Comparison of ENCODE assay signal across 20 cellular contexts in the genomic region with DNA sequence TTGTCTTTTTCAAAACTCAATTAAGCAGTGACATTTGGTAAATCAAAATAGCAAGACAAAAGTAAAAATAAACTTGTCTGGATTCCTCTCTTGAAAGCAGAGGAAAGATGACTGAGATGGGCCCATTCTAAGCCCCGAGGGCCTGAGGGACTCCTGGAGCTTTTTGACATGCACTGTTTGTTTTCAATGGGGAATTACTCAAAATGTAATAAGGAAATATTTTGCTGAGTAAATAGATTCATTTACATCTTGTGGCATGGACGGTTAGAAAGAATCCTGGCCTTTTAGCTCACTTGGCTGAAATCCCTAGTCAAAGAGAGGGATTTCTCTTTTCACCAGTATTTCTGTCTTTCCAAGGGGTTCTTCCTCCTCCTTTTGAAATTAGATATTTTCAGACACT.
"Had no signal": no experiment of that assay in that cellular context is flagged by ENCODE, and none has a peak within 500 bp of the region (broad histone marks: within the 10 kb centered on the region; RNA-seq: fewer than 3 reads in every experiment).

No MANE protein-coding gene starts in this region.

- H3K9me3 ChIP-seq: esophagus muscularis mucosa, psoas muscle, right lobe of liver had no signal

- H3K4me1 Mint-ChIP-seq: activated CD4-positive, alpha-beta memory T cell treated with anti-CD3 and anti-CD28 coated beads, Interleukin-2, amount 10 ng/mL, durations not matched to agents 7 days and 5 days; activated naive CD4-positive, alpha-beta T cell treated with anti-CD3 and anti-CD28 coated beads, Interleukin-2, amount 50 U/mL, for 24 hours; central memory CD8-positive, alpha-beta T cell; nephron progenitor cell; T-helper 17 cell had no signal

- H3K36me3 Mint-ChIP-seq: activated naive CD4-positive, alpha-beta T cell treated with anti-CD3 and anti-CD28 coated beads, Interleukin-2, amount 50 U/mL, for 24 hours; brain had no signal

- H3K4me3 Mint-ChIP-seq: activated CD4-positive, alpha-beta memory T cell treated with anti-CD3 and anti-CD28 coated beads, Interleukin-2, amount 10 ng/mL, durations not matched to agents 7 days and 5 days; activated CD4-positive, alpha-beta T cell treated with anti-CD3 and anti-CD28 coated beads for 36 hours; activated naive CD4-positive, alpha-beta T cell treated with anti-CD3 and anti-CD28 coated beads, Interleukin-2, amount 50 U/mL, for 24 hours; brain; central memory CD8-positive, alpha-beta T cell; nephron progenitor cell; T-helper 17 cell had no signal

- DNase-seq: activated CD4-positive, alpha-beta memory T cell treated with anti-CD3 and anti-CD28 coated beads, Interleukin-2, amount 10 ng/mL, durations not matched to agents 7 days and 5 days; activated CD4-positive, alpha-beta T cell treated with anti-CD3 and anti-CD28 coated beads for 36 hours; activated effector memory CD4-positive, alpha-beta T cell treated with anti-CD3 and anti-CD28 coated beads, Interleukin-2, amount 50 U/mL, for 16 hours; activated T-cell treated with anti-CD3 and anti-CD28 coated beads, Interleukin-2, amount 50 U/mL, for 48 hours; effector CD4-positive, alpha-beta T cell; head of caudate nucleus; nephron progenitor cell; psoas muscle; right lobe of liver; stimulated activated CD4-positive, alpha-beta T cell treated with anti-CD3 and anti-CD28 coated beads, Interleukin-4, amount 100 ng/mL, for 4 hours; stimulated activated CD8-positive, alpha-beta memory T cell treated with anti-CD3 and anti-CD28 coated beads, Interleukin-4, amount 100 ng/mL, for 48 hours; stimulated activated naive CD4-positive, alpha-beta T cell treated with Interleukin-2 at 50 U/mL for 16 hours; T-helper 17 cell; trophoblast cell had no signal

- H3K27me3 ChIP-seq: esophagus muscularis mucosa, right lobe of liver had no signal

- H3K27ac Mint-ChIP-seq: activated CD4-positive, alpha-beta memory T cell treated with anti-CD3 and anti-CD28 coated beads, Interleukin-2, amount 10 ng/mL, durations not matched to agents 7 days and 5 days; activated CD4-positive, alpha-beta T cell treated with anti-CD3 and anti-CD28 coated beads for 36 hours; activated naive CD4-positive, alpha-beta T cell treated with anti-CD3 and anti-CD28 coated beads, Interleukin-2, amount 50 U/mL, for 24 hours; nephron progenitor cell; T-helper 17 cell had no signal

- ATAC-seq: activated CD4-positive, alpha-beta T cell treated with anti-CD3 and anti-CD28 coated beads for 36 hours; psoas muscle; right lobe of liver; T-helper 17 cell had no signal

- H3K27me3 Mint-ChIP-seq: activated CD4-positive, alpha-beta T cell treated with anti-CD3 and anti-CD28 coated beads for 36 hours; brain; central memory CD8-positive, alpha-beta T cell; T-helper 17 cell had no signal

- H3K36me3 ChIP-seq: esophagus muscularis mucosa, right lobe of liver had no signal

- H3K4me3 ChIP-seq: coronary artery, esophagus muscularis mucosa, psoas muscle, right lobe of liver, smooth muscle cell had no signal

- H3K27ac ChIP-seq: coronary artery, esophagus muscularis mucosa, psoas muscle, right lobe of liver had no signal

- H3K4me1 ChIP-seq: esophagus muscularis mucosa, psoas muscle, right lobe of liver had no signal

- H3K4me2 ChIP-seq: smooth muscle cell had no signal

- H3K9me3 Mint-ChIP-seq: activated CD4-positive, alpha-beta memory T cell treated with anti-CD3 and anti-CD28 coated beads, Interleukin-2, amount 10 ng/mL, durations not matched to agents 7 days and 5 days had no signal
